ENCODE assay signal across 28 cellular contexts in the genomic region with DNA sequence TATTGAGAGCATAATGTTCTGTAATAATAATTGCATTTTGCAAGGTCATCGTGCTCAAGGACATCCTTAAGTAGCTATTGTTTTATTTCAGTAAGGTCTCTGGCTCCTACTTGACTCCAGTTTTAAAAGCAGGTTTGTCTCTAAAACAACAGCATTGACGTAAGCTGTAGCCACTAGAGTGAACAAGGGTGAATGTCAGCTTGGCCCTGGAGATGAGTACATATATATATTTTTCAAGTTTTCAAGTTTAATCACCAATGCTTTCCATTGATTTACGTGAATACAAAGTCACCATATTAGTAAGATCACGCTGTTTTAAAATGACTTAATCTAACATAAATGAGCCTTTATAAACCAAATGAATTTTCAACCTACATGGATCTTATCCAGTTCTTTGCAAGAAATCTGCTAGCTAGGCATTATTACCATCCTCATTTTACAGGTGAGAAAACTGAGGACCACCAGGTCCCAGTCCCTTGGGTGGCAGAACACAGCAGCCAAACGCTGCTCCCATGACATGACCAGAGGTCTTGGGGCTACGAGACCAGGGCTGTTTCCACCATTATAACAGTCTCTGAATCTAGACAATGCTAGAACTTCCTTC.
"Had no signal": no experiment of that assay in that cellular context is flagged by ENCODE, and none has a peak within 500 bp of the region (broad histone marks: within the 10 kb centered on the region; RNA-seq: fewer than 3 reads in every experiment).

No MANE protein-coding gene starts in this region.

- H3K4me3 ChIP-seq: esophagus squamous epithelium, heart right ventricle, lower lobe of right lung, ovary, psoas muscle, skin epidermis, testis, tibial nerve, upper lobe of left lung, uterus had no signal

- H3K27ac ChIP-seq: esophagus squamous epithelium, lower lobe of right lung, ovary, psoas muscle, testis, tibial nerve, upper lobe of left lung, uterus had no signal

- H3K27me3 ChIP-seq: esophagus squamous epithelium, heart right ventricle, ovary, testis, tibial nerve, upper lobe of left lung, uterus had no signal

- DNase-seq: effector CD8-positive, alpha-beta T cell; endodermal cell; esophagus squamous epithelium; foreskin melanocyte; glutamatergic neuron; heart right ventricle; hippocampal formation; immature natural killer cell; islet precursor cell; kidney glomerular epithelial cell; left ventricle myocardium superior; lower lobe of right lung; naive thymus-derived CD8-positive, alpha-beta T cell; nephron progenitor cell; nucleus accumbens; ovary; posterior cingulate gyrus; psoas muscle; right cardiac atrium; stimulated activated CD4-positive, alpha-beta T cell treated with anti-CD3 and anti-CD28 coated beads, Interleukin-15, amount 100 ng/mL, for 24 hours; stimulated activated CD4-positive, alpha-beta T cell treated with anti-CD3 and anti-CD28 coated beads, Interleukin-2, amount 100 ng/mL, for 48 hours; stimulated activated naive CD4-positive, alpha-beta T cell; stimulated activated naive CD8-positive, alpha-beta T cell treated with anti-CD3 and anti-CD28 coated beads, Interleukin-15, amount 100 ng/mL, for 72 hours; testis; upper lobe of left lung; uterus had no signal

- H3K4me3 Mint-ChIP-seq: endodermal cell; immature natural killer cell; naive thymus-derived CD8-positive, alpha-beta T cell; nephron progenitor cell; stimulated activated naive CD8-positive, alpha-beta T cell treated with anti-CD3 and anti-CD28 coated beads, Interleukin-15, amount 100 ng/mL, for 72 hours had no signal

- ATAC-seq: left ventricle myocardium superior; lower lobe of right lung; naive thymus-derived CD8-positive, alpha-beta T cell; psoas muscle; right cardiac atrium; stimulated activated naive CD8-positive, alpha-beta T cell treated with anti-CD3 and anti-CD28 coated beads, Interleukin-15, amount 100 ng/mL, for 72 hours had no signal

- H3K4me1 Mint-ChIP-seq: endodermal cell; immature natural killer cell; naive thymus-derived CD8-positive, alpha-beta T cell; nephron progenitor cell; stimulated activated naive CD8-positive, alpha-beta T cell treated with anti-CD3 and anti-CD28 coated beads, Interleukin-15, amount 100 ng/mL, for 72 hours had no signal

- H3K9me3 Mint-ChIP-seq: endodermal cell; immature natural killer cell; naive thymus-derived CD8-positive, alpha-beta T cell; nephron progenitor cell; stimulated activated naive CD8-positive, alpha-beta T cell treated with anti-CD3 and anti-CD28 coated beads, Interleukin-15, amount 100 ng/mL, for 72 hours had no signal

- H3K36me3 Mint-ChIP-seq: naive thymus-derived CD8-positive, alpha-beta T cell had no signal

- H3K27ac Mint-ChIP-seq: endodermal cell; immature natural killer cell; naive thymus-derived CD8-positive, alpha-beta T cell; nephron progenitor cell had no signal
